In genomic region chr3:14426305-14426620, GRCh38 we compare ENCODE assay signal across 11 cellular contexts. TPM values are rescaled to one million over a fixed set of nuclear protein-coding genes. Genes with fewer than 3 reads are reported as not detected.
DNase-seq lines count a peak whose midpoint lies in the region; ATAC-seq and TF ChIP-seq lines count a peak whose summit lies in the region.
"Had no signal": no experiment of that assay in that cellular context is flagged by ENCODE, and none has a peak within 500 bp of the region (broad histone marks: within the 10 kb centered on the region; RNA-seq: fewer than 3 reads in every experiment).

No MANE protein-coding gene starts in this region.

- H3K4me3 Mint-ChIP-seq in activated naive CD4-positive, alpha-beta T cell treated with anti-CD3 and anti-CD28 coated beads for 36 hours: no peak overlapping the region
- peak overlapping the region; percentile 75 to 80 for H3K4me3 Mint-ChIP-seq in effector memory CD8-positive, alpha-beta T cell

- no peak for TF ChIP-seq CTCF in SU-DHL-6 (IDR thresholded peaks at IDR 0.05; ENCODE audit: insufficient read depth, low read length, poor library complexity, severe bottlenecking)
- no peak for TF ChIP-seq CTCF in stomach (IDR thresholded peaks at IDR 0.05)

- CTCF ChIA-PET in activated naive CD4-positive, alpha-beta T cell treated with anti-CD3 and anti-CD28 coated beads for 36 hours (lab: Charles Lee): interaction anchor here (0.8 to 2.0 kb wide), 6 partner anchors 11 to 222 kb away, joined by 3 to 6 read pairs (median 3); partner anchors contain the start of gene SLC6A6

- no peaks in the 10 kb centered on the region for H3K9me2 ChIP-seq in SU-DHL-6 (replicated peaks; ENCODE audit: insufficient read depth, low read length)

- no peaks in the 10 kb centered on the region for H3K27me3 Mint-ChIP-seq in activated naive CD4-positive, alpha-beta T cell treated with anti-CD3 and anti-CD28 coated beads for 36 hours (ENCODE audit: low read depth)
- no peaks in the 10 kb centered on the region for H3K27me3 Mint-ChIP-seq in effector memory CD8-positive, alpha-beta T cell
- H3K27me3 Mint-ChIP-seq: progenitor cell of endocrine pancreas had no signal

- H3K36me3 Mint-ChIP-seq in activated naive CD4-positive, alpha-beta T cell treated with anti-CD3 and anti-CD28 coated beads for 36 hours (ENCODE audit: low read depth): peaks cover 8% of the 10 kb centered on the region
- peaks cover 23% of the 10 kb centered on the region for H3K36me3 Mint-ChIP-seq in effector memory CD8-positive, alpha-beta T cell (ENCODE audit: insufficient read depth)

- TF ChIP-seq EP300 in stomach (IDR thresholded peaks at IDR 0.05): no peak

- no peaks in the 10 kb centered on the region for H4K20me1 ChIP-seq in SU-DHL-6 (ENCODE audit: low read depth, low read length)

- H3K36me3 ChIP-seq in SU-DHL-6 (ENCODE audit: low read length) (no peaks in the 10 kb centered on the region), stomach (no peaks in the 10 kb centered on the region)
- H3K36me3 ChIP-seq: vagina had no signal

- H3K27me3 ChIP-seq in SU-DHL-6 (ENCODE audit: low read length) (no peaks in the 10 kb centered on the region), stomach (no peaks in the 10 kb centered on the region)
- H3K27me3 ChIP-seq: vagina had no signal

- intact Hi-C loops in activated naive CD4-positive, alpha-beta T cell treated with anti-CD3 and anti-CD28 coated beads for 36 hours (cut with micrococcal nuclease): no loop called here
- intact Hi-C loops in stomach (cut with DNase I; ENCODE audit: low total_unique reads): no loop called here

- peak overlapping the region; percentile 50 for H3K4me2 ChIP-seq in SU-DHL-6 (ENCODE audit: low read depth, low read length, poor library complexity, severe bottlenecking)

- no peaks in the 10 kb centered on the region for H3K9me3 Mint-ChIP-seq in activated naive CD4-positive, alpha-beta T cell treated with anti-CD3 and anti-CD28 coated beads for 36 hours
- no peaks in the 10 kb centered on the region for H3K9me3 Mint-ChIP-seq in effector memory CD8-positive, alpha-beta T cell

- DNase-seq in activated naive CD4-positive, alpha-beta T cell treated with anti-CD3 and anti-CD28 coated beads for 36 hours: no peak
- no peak for DNase-seq in activated naive CD4-positive, alpha-beta T cell (lab: John Stamatoyannopoulos, UW)
- no peak for DNase-seq in effector memory CD8-positive, alpha-beta T cell
- no peak for DNase-seq in stomach
- no peak for DNase-seq in NCI-H748 (lab: John Stamatoyannopoulos, UW; ENCODE audit: unreplicated experiment)
- DNase-seq in anterior cingulate cortex (lab: John Stamatoyannopoulos, UW): no peak
- DNase-seq: NCI-H526 treated with DMSO at 0.1 percent for 48 hours had no signal

- no peak overlapping the region for H2AFZ ChIP-seq in SU-DHL-6 (ENCODE audit: low read depth, low read length, severe bottlenecking)

- H3K27ac Mint-ChIP-seq in activated naive CD4-positive, alpha-beta T cell treated with anti-CD3 and anti-CD28 coated beads for 36 hours: peak overlapping the region; percentile 65
- H3K27ac Mint-ChIP-seq in effector memory CD8-positive, alpha-beta T cell: peak overlapping the region; percentile 95 to 100
- H3K27ac Mint-ChIP-seq: progenitor cell of endocrine pancreas had no signal

- no peak for TF ChIP-seq POLR2A in stomach (IDR thresholded peaks at IDR 0.05)

- peaks cover 89% of the 10 kb centered on the region for H3K4me1 Mint-ChIP-seq in activated naive CD4-positive, alpha-beta T cell treated with anti-CD3 and anti-CD28 coated beads for 36 hours (ENCODE audit: low read depth)
- peaks cover 89 to 91% of the 10 kb centered on the region in 2 donors for H3K4me1 Mint-ChIP-seq in effector memory CD8-positive, alpha-beta T cell (ENCODE audit: low read depth in 2 of 2)

- WGBS in stomach, 5 donors: 82 to 92% (median 83%) methylated on average over 5 of the region's 5 CpGs

- ATAC-seq in effector memory CD8-positive, alpha-beta T cell (replicated peaks): no peak
- ATAC-seq in GM19395 (IDR thresholded peaks at IDR 0.05; ENCODE audit: unreplicated experiment): no peak

- H3K27ac ChIP-seq in SU-DHL-6 (ENCODE audit: low read depth, low read length): peak overlapping the region; percentile 92
- peak overlapping the region in 3 of 5 donors; percentile 13 to 69 (median 66) for H3K27ac ChIP-seq in stomach
- H3K27ac ChIP-seq: vagina had no signal

- H3K9me3 ChIP-seq in SU-DHL-6 (ENCODE audit: insufficient read depth, low read length): no peaks in the 10 kb centered on the region
- no peaks in the 10 kb centered on the region for H3K9me3 ChIP-seq in stomach
- H3K9me3 ChIP-seq: vagina had no signal

- H3K79me2 ChIP-seq in SU-DHL-6 (ENCODE audit: insufficient read depth, low read length): peaks cover 79% of the 10 kb centered on the region

- H3K4me1 ChIP-seq in stomach: peaks cover 24 to 99% (median 76%) of the 10 kb centered on the region in 4 donors

- H3F3A ChIP-seq in SU-DHL-6 (ENCODE audit: insufficient read depth): peaks cover 52% of the 10 kb centered on the region

- H3K4me3 ChIP-seq in SU-DHL-6 (ENCODE audit: insufficient read depth, low read length, poor library complexity, severe bottlenecking) (no peak overlapping the region), stomach (no peak overlapping the region)
- H3K4me3 ChIP-seq: vagina had no signal

- H3K9ac ChIP-seq in SU-DHL-6 (ENCODE audit: low read length): 0 out of 2 replicates have a peak overlapping the region, but pooled peaks have one; percentile 3

RNA-seq across cellular contexts. Expression of gene SLC6A6, which starts 23.9 kb away (rescaled TPM):
- total RNA-seq in activated naive CD4-positive, alpha-beta T cell treated with anti-CD3 and anti-CD28 coated beads for 36 hours: 10 to 100 TPM; 32.2 to 36.9 TPM
- 10 to 100 TPM; 15.6 to 36.7 (median 28.0) TPM for total RNA-seq in stomach
- 1 to 10 TPM; 3.0 to 6.8 (median 4.9) TPM for polyA plus RNA-seq in stomach
